ENCODE assay signal across 8 cellular contexts in genomic region chr4:121823505-121824170, GRCh38. TPM values are rescaled to one million over a fixed set of nuclear protein-coding genes. Genes with fewer than 3 reads are reported as not detected.
A peak's percentile ranks its signal among the peaks of the same experiment; 100 is the strongest.
DNase-seq lines count a peak whose midpoint lies in the region; ATAC-seq lines count a peak whose summit lies in the region.

Gene CCNA2, minus strand, starts transcription at chr4:121823883. Its CDS starts 255 bp downstream, at chr4:121823628.

- no peaks in the 10 kb centered on the region for H3K27me3 Mint-ChIP-seq in activated CD4-positive, alpha-beta T cell treated with anti-CD3 and anti-CD28 coated beads, Interleukin-2, amount 10 ng/mL, durations not matched to agents 7 days and 5 days

- H3K27me3 ChIP-seq in BLaER1: no peaks in the 10 kb centered on the region

- H3K9me3 ChIP-seq in BLaER1: no peaks in the 10 kb centered on the region

- H3K4me1 ChIP-seq in BLaER1: peaks cover 18% of the 10 kb centered on the region

- peak; percentile 96 for DNase-seq in NCI-H69 (lab: John Stamatoyannopoulos, UW)
- DNase-seq in activated CD4-positive, alpha-beta T cell treated with anti-CD3 and anti-CD28 coated beads, Interleukin-2, amount 10 ng/mL, durations not matched to agents 7 days and 5 days: peak; percentile 99
- DNase-seq in dedifferentiated amniotic fluid mesenchymal stem cell (ENCODE audit: extremely low spot score): peak; percentile 96
- peak; percentile 99 for DNase-seq in left kidney (ENCODE audit: low read depth, low spot score)
- DNase-seq in stimulated activated CD4-positive, alpha-beta T cell treated with anti-CD3 and anti-CD28 coated beads, Interleukin-2, amount 100 ng/mL, for 24 hours: peak; percentile 96 to 97

- peak within 1 kb of the TSS; percentile 86 for H3K9ac ChIP-seq in BLaER1

- peak within 1 kb of the TSS; percentile 89 for H3K4me3 ChIP-seq in BLaER1

- H3K9me3 Mint-ChIP-seq in activated CD4-positive, alpha-beta T cell treated with anti-CD3 and anti-CD28 coated beads, Interleukin-2, amount 10 ng/mL, durations not matched to agents 7 days and 5 days: no peaks in the 10 kb centered on the region

- H3K27ac ChIP-seq in BLaER1: peak within 1 kb of the TSS; percentile 88

- H3K4me3 Mint-ChIP-seq in activated CD4-positive, alpha-beta T cell treated with anti-CD3 and anti-CD28 coated beads, Interleukin-2, amount 10 ng/mL, durations not matched to agents 7 days and 5 days: peak within 1 kb of the TSS; percentile 96

- peak within 1 kb of the TSS; percentile 86 for H3K4me2 ChIP-seq in BLaER1

- peak within 1 kb of the TSS; percentile 99 for H3K27ac Mint-ChIP-seq in activated CD4-positive, alpha-beta T cell treated with anti-CD3 and anti-CD28 coated beads, Interleukin-2, amount 10 ng/mL, durations not matched to agents 7 days and 5 days

- peaks cover 40% of the 10 kb centered on the region for H3K36me3 Mint-ChIP-seq in activated CD4-positive, alpha-beta T cell treated with anti-CD3 and anti-CD28 coated beads, Interleukin-2, amount 10 ng/mL, durations not matched to agents 7 days and 5 days (ENCODE audit: low read depth)

- CTCF ChIA-PET in activated CD4-positive, alpha-beta T cell treated with anti-CD3 and anti-CD28 coated beads, Interleukin-2, amount 10 ng/mL, durations not matched to agents 7 days and 5 days (lab: Charles Lee): interaction anchor here (1.0 to 1.1 kb wide), 2 partner anchors 10 to 33 kb away, joined by 3 read pairs; no protein-coding TSS in a partner anchor

- H3K36me3 ChIP-seq in BLaER1: peaks cover 50% of the 10 kb centered on the region

- H4K20me1 ChIP-seq in BLaER1: peaks cover 20% of the 10 kb centered on the region

- peak; percentile 90 for ATAC-seq in GM19328 (IDR thresholded peaks at IDR 0.05; ENCODE audit: unreplicated experiment)
- ATAC-seq in HG03520 (IDR thresholded peaks at IDR 0.05; ENCODE audit: unreplicated experiment): peak; percentile 93

- H3K4me1 Mint-ChIP-seq in activated CD4-positive, alpha-beta T cell treated with anti-CD3 and anti-CD28 coated beads, Interleukin-2, amount 10 ng/mL, durations not matched to agents 7 days and 5 days: peaks cover 34% of the 10 kb centered on the region

- POLR2A ChIA-PET in activated CD4-positive, alpha-beta T cell treated with anti-CD3 and anti-CD28 coated beads, Interleukin-2, amount 10 ng/mL, durations not matched to agents 7 days and 5 days (lab: Charles Lee): interaction anchor here (1.0 to 1.1 kb wide), 2 partner anchors 21 to 38 kb away, joined by 4 read pairs; no protein-coding TSS in a partner anchor

RNA-seq across cellular contexts. Expression of gene CCNA2, which starts in this region (rescaled TPM):
- total RNA-seq in activated CD4-positive, alpha-beta T cell treated with anti-CD3 and anti-CD28 coated beads, Interleukin-2, amount 10 ng/mL, durations not matched to agents 7 days and 5 days: 100 to 1,000 TPM; 128 to 143 TPM

Comparison
In these comparisons a context has a peak if more than half of its experiments do, and no peak if none do; other contexts are left out.
1. Peak in every context shown above with its lines: DNase-seq, ATAC-seq, H3K4me3 ChIP-seq and H3K27ac ChIP-seq.